ENCODE assay signal across 11 cellular contexts in the genomic region with DNA sequence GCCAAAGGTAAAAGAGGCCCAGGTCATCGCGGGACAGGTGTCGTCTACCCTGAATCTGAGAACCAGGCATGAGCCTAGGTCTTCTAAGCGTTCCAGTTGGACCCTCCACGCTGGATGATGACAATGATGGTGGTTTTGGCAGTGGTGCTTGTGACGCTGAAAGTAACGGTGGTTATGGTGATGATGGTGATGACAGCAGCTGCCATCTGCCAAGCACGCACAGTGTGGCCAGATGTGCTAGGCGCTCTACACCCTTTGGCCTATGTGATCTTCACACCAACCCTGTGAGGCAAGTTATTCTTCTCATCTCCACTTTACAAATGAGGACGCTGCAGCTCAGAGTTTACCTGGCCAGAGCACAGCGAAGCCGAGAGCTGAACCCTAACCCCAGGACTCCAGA.
A peak's percentile ranks its signal among the peaks of the same experiment; 100 is the strongest.
DNase-seq lines count a peak whose midpoint lies in the region; ATAC-seq and TF ChIP-seq lines count a peak whose summit lies in the region.
"Had no signal": no experiment of that assay in that cellular context is flagged by ENCODE, and none has a peak within 500 bp of the region (broad histone marks: within the 10 kb centered on the region; RNA-seq: fewer than 3 reads in every experiment).

No MANE protein-coding gene starts in this region.

- peak overlapping the region; percentile 91 for H3K27ac Mint-ChIP-seq in activated naive CD4-positive, alpha-beta T cell treated with anti-CD3 and anti-CD28 coated beads, Interleukin-2, amount 50 U/mL, for 24 hours
- peak overlapping the region; percentile 70 for H3K27ac Mint-ChIP-seq in activated naive CD8-positive, alpha-beta T cell treated with anti-CD3 and anti-CD28 coated beads, Interleukin-2, amount 10 ng/mL, durations not matched to agents 7 days and 5 days
- no peak overlapping the region for H3K27ac Mint-ChIP-seq in osteocyte (ENCODE audit: unreplicated experiment)

- DNase-seq in activated naive CD4-positive, alpha-beta T cell treated with Interleukin-2 at 50 U/mL for 16 hours: no peak
- DNase-seq in activated naive CD8-positive, alpha-beta T cell treated with anti-CD3 and anti-CD28 coated beads, Interleukin-2, amount 10 ng/mL, durations not matched to agents 7 days and 5 days: no peak
- DNase-seq in tibial nerve (ENCODE audit: low spot score in 2 of 2) (no peak), NCI-H82 (lab: John Stamatoyannopoulos, UW) (no peak), osteocyte (ENCODE audit: extremely low spot score, unreplicated experiment) (no peak), globus pallidus (ENCODE audit: low spot score) (no peak)
- DNase-seq: cerebellar nuclear complex, mammary epithelial cell, NCI-H187 had no signal

- H3K4me3 Mint-ChIP-seq in activated naive CD4-positive, alpha-beta T cell treated with anti-CD3 and anti-CD28 coated beads, Interleukin-2, amount 50 U/mL, for 24 hours: peak overlapping the region; percentile 3
- H3K4me3 Mint-ChIP-seq in activated naive CD8-positive, alpha-beta T cell treated with anti-CD3 and anti-CD28 coated beads, Interleukin-2, amount 10 ng/mL, durations not matched to agents 7 days and 5 days: peak overlapping the region; percentile 54
- H3K4me3 Mint-ChIP-seq in osteocyte (ENCODE audit: unreplicated experiment): no peak overlapping the region

- H3K4me1 ChIP-seq in muscle layer of duodenum (ENCODE audit: control insufficient read depth in 1 of 2, insufficient read depth in 2 of 2, low read length in 2 of 2) (peaks cover 51 to 60% of the 10 kb centered on the region in 2 donors), tibial nerve (peaks cover 5 to 100% (median 86%) of the 10 kb centered on the region in 4 donors)

- no peak for TF ChIP-seq EP300 in tibial nerve (IDR thresholded peaks at IDR 0.05)

- no peaks in the 10 kb centered on the region for H3K9me3 ChIP-seq in muscle layer of duodenum (ENCODE audit: control insufficient read depth in 1 of 2, low read length in 2 of 2)
- no peaks in the 10 kb centered on the region for H3K9me3 ChIP-seq in tibial nerve

- no peak for TF ChIP-seq POLR2A in tibial nerve (IDR thresholded peaks at IDR 0.05)

- peaks cover 87% of the 10 kb centered on the region for H3K4me1 Mint-ChIP-seq in activated naive CD4-positive, alpha-beta T cell treated with anti-CD3 and anti-CD28 coated beads, Interleukin-2, amount 50 U/mL, for 24 hours
- H3K4me1 Mint-ChIP-seq in activated naive CD8-positive, alpha-beta T cell treated with anti-CD3 and anti-CD28 coated beads, Interleukin-2, amount 10 ng/mL, durations not matched to agents 7 days and 5 days: peaks cover 49% of the 10 kb centered on the region
- H3K4me1 Mint-ChIP-seq in osteocyte (ENCODE audit: unreplicated experiment): peaks cover 21% of the 10 kb centered on the region

- H3K36me3 ChIP-seq in muscle layer of duodenum (ENCODE audit: control insufficient read depth in 1 of 2, insufficient read depth in 2 of 2, low read length in 2 of 2) (no peaks in the 10 kb centered on the region), tibial nerve (peaks cover 0 to 6% (median 0%) of the 10 kb centered on the region in 3 donors)

- H3K36me3 Mint-ChIP-seq in activated naive CD4-positive, alpha-beta T cell treated with anti-CD3 and anti-CD28 coated beads, Interleukin-2, amount 50 U/mL, for 24 hours: no peaks in the 10 kb centered on the region
- H3K36me3 Mint-ChIP-seq in activated naive CD8-positive, alpha-beta T cell treated with anti-CD3 and anti-CD28 coated beads, Interleukin-2, amount 10 ng/mL, durations not matched to agents 7 days and 5 days: no peaks in the 10 kb centered on the region
- no peaks in the 10 kb centered on the region for H3K36me3 Mint-ChIP-seq in osteocyte (ENCODE audit: unreplicated experiment)

- no peaks in the 10 kb centered on the region for H3K27me3 Mint-ChIP-seq in activated naive CD4-positive, alpha-beta T cell treated with anti-CD3 and anti-CD28 coated beads, Interleukin-2, amount 50 U/mL, for 24 hours
- peaks cover 3% of the 10 kb centered on the region for H3K27me3 Mint-ChIP-seq in activated naive CD8-positive, alpha-beta T cell treated with anti-CD3 and anti-CD28 coated beads, Interleukin-2, amount 10 ng/mL, durations not matched to agents 7 days and 5 days
- no peaks in the 10 kb centered on the region for H3K27me3 Mint-ChIP-seq in osteocyte (ENCODE audit: unreplicated experiment)

- H3K27me3 ChIP-seq in muscle layer of duodenum (ENCODE audit: low read depth, low read length) (no peaks in the 10 kb centered on the region), tibial nerve (no peaks in the 10 kb centered on the region)

- H3K4me3 ChIP-seq in muscle layer of duodenum (ENCODE audit: low read depth in 1 of 2, low read length in 2 of 2) (no peak overlapping the region), tibial nerve (no peak overlapping the region)

- POLR2A ChIA-PET in activated naive CD8-positive, alpha-beta T cell treated with anti-CD3 and anti-CD28 coated beads, Interleukin-2, amount 10 ng/mL, durations not matched to agents 7 days and 5 days (lab: Charles Lee): interaction anchor here (0.7 kb wide), 1 partner anchor 40 kb away, joined by 3 read pairs; no protein-coding TSS in a partner anchor

- H3K9me3 Mint-ChIP-seq in activated naive CD4-positive, alpha-beta T cell treated with anti-CD3 and anti-CD28 coated beads, Interleukin-2, amount 50 U/mL, for 24 hours: no peaks in the 10 kb centered on the region
- H3K9me3 Mint-ChIP-seq in activated naive CD8-positive, alpha-beta T cell treated with anti-CD3 and anti-CD28 coated beads, Interleukin-2, amount 10 ng/mL, durations not matched to agents 7 days and 5 days: no peaks in the 10 kb centered on the region
- no peaks in the 10 kb centered on the region for H3K9me3 Mint-ChIP-seq in osteocyte (ENCODE audit: unreplicated experiment)

- H3K27ac ChIP-seq in muscle layer of duodenum (ENCODE audit: low read length): peak overlapping the region; percentile 13
- H3K27ac ChIP-seq in tibial nerve: peak overlapping the region in 3 of 4 donors; percentile 82 to 91 (median 83)

- TF ChIP-seq CTCF in tibial nerve (IDR thresholded peaks at IDR 0.05) (no peak), osteocyte (IDR thresholded peaks at IDR 0.05) (no peak)

- 96 to 99% methylated on average over 12 of the region's 12 CpGs for WGBS in tibial nerve, 2 donors

- no peak for ATAC-seq in activated naive CD8-positive, alpha-beta T cell treated with anti-CD3 and anti-CD28 coated beads, Interleukin-2, amount 10 ng/mL, durations not matched to agents 7 days and 5 days (ENCODE audit: low read depth)
